In genomic region chr9:70641631-70642030, GRCh38 we compare ENCODE assay signal across 18 cellular contexts.
A peak's percentile ranks its signal among the peaks of the same experiment; 100 is the strongest.
DNase-seq lines count a peak whose midpoint lies in the region; TF ChIP-seq lines count a peak whose summit lies in the region.
"Had no signal": no experiment of that assay in that cellular context is flagged by ENCODE, and none has a peak within 500 bp of the region (broad histone marks: within the 10 kb centered on the region; RNA-seq: fewer than 3 reads in every experiment).

No MANE protein-coding gene starts in this region.

- H4K5ac ChIP-seq in mesendoderm (ENCODE audit: low read length): no peak overlapping the region

- H3K27me3 ChIP-seq in mesendoderm (ENCODE audit: insufficient read depth, low read length, poor library complexity) (no peaks in the 10 kb centered on the region), vagina (no peaks in the 10 kb centered on the region)

- H2BK120ac ChIP-seq in mesendoderm (ENCODE audit: low read depth, low read length): no peak overlapping the region

- H3K4me1 ChIP-seq in mesendoderm (ENCODE audit: control insufficient read depth, low read depth, low read length): no peaks in the 10 kb centered on the region
- no peaks in the 10 kb centered on the region for H3K4me1 ChIP-seq in vagina

- H3K79me1 ChIP-seq in mesendoderm (ENCODE audit: low read length): no peaks in the 10 kb centered on the region

- H3K4me3 ChIP-seq in choroid plexus epithelial cell (ENCODE audit: low read depth, low read length): no peak overlapping the region
- no peak overlapping the region for H3K4me3 ChIP-seq in mesendoderm (ENCODE audit: low read length)
- H3K4me3 ChIP-seq in vagina: no peak overlapping the region
- H3K4me3 ChIP-seq: GM12878 had no signal

- no peak for TF ChIP-seq POLR2A in vagina (IDR thresholded peaks at IDR 0.05)

- DNase-seq in DMS 273 (lab: John Stamatoyannopoulos, UW; ENCODE audit: unreplicated experiment): peak; percentile 11
- DNase-seq in DMS 273 treated with DMSO at 0.1 percent for 48 hours (lab: John Stamatoyannopoulos, UW): no peak
- peak; percentile 76 for DNase-seq in NCI-H2081 treated with DMSO at 0.1 percent for 48 hours (lab: John Stamatoyannopoulos, UW)
- peak; percentile 20 for DNase-seq in choroid plexus epithelial cell (ENCODE audit: low read depth)
- DNase-seq in mesendoderm: peak; percentile 52
- DNase-seq in posterior cingulate gyrus: no peak
- no peak for DNase-seq in vagina (ENCODE audit: extremely low spot score in 2 of 2)
- DNase-seq in mucosa of gallbladder (ENCODE audit: low spot score): no peak
- DNase-seq: Calu3; CD4-positive, alpha-beta T cell; DMS79 treated with DMSO at 0.1 percent for 48 hours; GDM1; KG1; NCI-H187; NCI-H2171 treated with DMSO at 0.1 percent for 48 hours; NCI-H510A had no signal

- H2BK5ac ChIP-seq in mesendoderm (ENCODE audit: low read length): no peak overlapping the region

- H3K9me3 ChIP-seq in vagina: no peaks in the 10 kb centered on the region

- H2AK5ac ChIP-seq in mesendoderm (ENCODE audit: low read length): no peak overlapping the region

- intact Hi-C loops in posterior cingulate gyrus (cut with DNase I): no loop called here
- intact Hi-C loops in vagina (cut with DNase I): no loop called here

- no CpG with 5 or more reads among the region's 1 CpG for WGBS in mesendoderm (ENCODE audit: extremely low coverage, insufficient coverage, low lambda C conversion rate)

- no peak overlapping the region for H3K23ac ChIP-seq in mesendoderm (ENCODE audit: low read length)

- H2BK15ac ChIP-seq in mesendoderm (replicated peaks; ENCODE audit: low read depth): no peak overlapping the region

- no peaks in the 10 kb centered on the region for H3K36me3 ChIP-seq in mesendoderm (ENCODE audit: control insufficient read depth, insufficient read depth, low read length)
- H3K36me3 ChIP-seq in vagina: no peaks in the 10 kb centered on the region

- no peak overlapping the region for H3K9ac ChIP-seq in mesendoderm (ENCODE audit: low read length)

- H3K56ac ChIP-seq in mesendoderm (ENCODE audit: low read length): no peak overlapping the region

- no peak overlapping the region for H3K18ac ChIP-seq in mesendoderm (ENCODE audit: low read length)

- no peak overlapping the region for H4K8ac ChIP-seq in mesendoderm (ENCODE audit: low read depth, low read length)

- no peak overlapping the region for H3K4ac ChIP-seq in mesendoderm (ENCODE audit: low read depth, low read length)

- no peaks in the 10 kb centered on the region for H3K79me2 ChIP-seq in mesendoderm (ENCODE audit: control insufficient read depth, insufficient read depth, low read length)

- H3K27ac ChIP-seq in mesendoderm (ENCODE audit: low read depth, low read length) (no peak overlapping the region), vagina (no peak overlapping the region)
- H3K27ac ChIP-seq: 22Rv1 had no signal

- no peak for TF ChIP-seq CTCF in choroid plexus epithelial cell (conservative IDR thresholded peaks at IDR 0.05; ENCODE audit: low read depth, low read length)
- TF ChIP-seq CTCF in vagina (IDR thresholded peaks at IDR 0.05): no peak

- no peak overlapping the region for H3K4me2 ChIP-seq in mesendoderm (ENCODE audit: low read length)

Comparison
In these comparisons a context has a peak if more than half of its experiments do, and no peak if none do; other contexts are left out.
1. DNase-seq: peak in DMS 273 (single experiment), NCI-H2081 treated with DMSO at 0.1 percent for 48 hours (single experiment), choroid plexus epithelial cell (single experiment) and mesendoderm (single experiment); none in DMS 273 treated with DMSO at 0.1 percent for 48 hours (single experiment), posterior cingulate gyrus (0 of 10), vagina (0 of 2) and mucosa of gallbladder (single experiment).